8 cellular contexts compared by ENCODE assay signal in the genomic region with DNA sequence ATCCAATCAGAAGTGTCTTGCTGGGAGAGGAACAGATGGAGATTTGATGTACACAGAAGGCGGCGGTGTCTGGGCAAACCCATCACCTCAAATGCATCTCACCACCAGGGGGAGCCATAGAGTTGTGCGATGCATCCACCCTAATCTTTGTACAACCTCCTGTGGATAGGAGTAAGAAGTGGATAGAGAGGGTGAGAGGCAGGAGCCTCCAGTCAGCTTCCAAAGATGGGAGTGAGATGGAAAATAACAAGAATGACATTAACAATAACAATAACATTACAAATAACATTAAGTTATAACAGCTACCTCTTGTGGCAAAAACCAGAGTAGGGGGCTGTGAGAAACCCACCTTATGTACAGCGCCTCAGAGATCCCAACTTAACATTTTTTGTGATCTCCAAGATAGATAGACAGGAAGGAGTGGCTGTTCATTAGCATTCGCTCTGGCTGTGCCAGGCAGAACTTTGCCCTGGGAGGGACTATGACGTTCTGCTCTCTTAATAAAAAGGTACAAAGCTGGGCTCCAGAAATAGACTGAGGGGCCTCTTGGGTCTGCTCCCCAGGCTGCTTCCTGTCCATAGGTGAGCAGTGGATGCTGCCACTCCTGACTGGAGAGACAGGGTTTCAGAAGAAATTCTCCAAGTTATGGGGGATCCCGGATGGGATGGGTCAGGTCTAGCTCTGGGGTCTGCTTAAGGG. TPM values are rescaled to one million over a fixed set of nuclear protein-coding genes. Genes with fewer than 3 reads are reported as not detected.
DNase-seq lines count a peak whose midpoint lies in the region; ATAC-seq and TF ChIP-seq lines count a peak whose summit lies in the region.

No MANE protein-coding gene starts in this region.

- in situ Hi-C loops in gastrocnemius medialis (cut with MboI; ENCODE audit: low sequenced_read_pairs in 4 of 4) = loop anchor here in 3 of 4 donors (10.0 to 25.0 kb wide), 2 partner anchors 189 to 192 kb away; no protein-coding TSS in a partner anchor

- H3K27ac ChIP-seq in gastrocnemius medialis = no peak overlapping the region

- peak; percentile 68 for TF ChIP-seq CTCF in NB4 (IDR thresholded peaks at IDR 0.05; ENCODE audit: low read depth, low read length)
- TF ChIP-seq CTCF in gastrocnemius medialis (IDR thresholded peaks at IDR 0.05 in 4 of 5, conservative IDR thresholded peaks at IDR 0.05 in 1 of 5) = peak in 4 of 5 experiments; percentile 49 to 74 (median 60)

- peak; percentile 24 for DNase-seq in GF-D8 (lab: John Stamatoyannopoulos, UW)
- DNase-seq in NB4 (ENCODE audit: low read depth) = peak; percentile 83
- DNase-seq in T-helper 2 cell = peak; percentile 40 to 79 (median 62)
- peak; percentile 48 for DNase-seq in amniotic epithelial cell (ENCODE audit: low read depth)
- peak; percentile 77 for DNase-seq in hepatic stellate cell (ENCODE audit: low spot score)
- peak in 1 of 2 donors; percentile 27 for DNase-seq in gastrocnemius medialis

- H3K4me3 ChIP-seq in NB4 (ENCODE audit: low read depth, low read length) (no peak overlapping the region), gastrocnemius medialis (no peak overlapping the region)

- peaks cover 0 to 4% (median 0%) of the 10 kb centered on the region in 3 donors for H3K27me3 ChIP-seq in gastrocnemius medialis

- H3K4me1 ChIP-seq in gastrocnemius medialis = no peaks in the 10 kb centered on the region

- no peaks in the 10 kb centered on the region for H3K36me3 ChIP-seq in gastrocnemius medialis

- TF ChIP-seq POLR2A in NB4 (IDR thresholded peaks at IDR 0.05; ENCODE audit: extremely low read depth, insufficient read length) = no peak
- TF ChIP-seq POLR2A in gastrocnemius medialis (IDR thresholded peaks at IDR 0.05) = no peak

- ATAC-seq in gastrocnemius medialis = no peak
- ATAC-seq in HG02970 (IDR thresholded peaks at IDR 0.05; ENCODE audit: low FRiP score, unreplicated experiment) = no peak
- no peak for ATAC-seq in HG03432 (IDR thresholded peaks at IDR 0.05; ENCODE audit: unreplicated experiment)

- no peaks in the 10 kb centered on the region for H3K9me3 ChIP-seq in gastrocnemius medialis

- intact Hi-C loops in gastrocnemius medialis (cut with DNase I; ENCODE audit: low total_unique reads) = loop anchor here (2.0 kb wide), 2 partner anchors 184 to 306 kb away; no protein-coding TSS in a partner anchor

RNA-seq across cellular contexts. Expression of a gene that starts 5.2 kb away (rescaled TPM):
- total RNA-seq in gastrocnemius medialis = not detected

RNA-seq across cellular contexts. Expression of a gene that starts 14.9 kb away (rescaled TPM):
- total RNA-seq in gastrocnemius medialis = under 1 TPM in 1 of 4 donors, not detected in 3; 0.13 TPM

RNA-seq across cellular contexts. Expression of a gene that starts 28.4 kb away (rescaled TPM):
- not detected for total RNA-seq in gastrocnemius medialis

RNA-seq across cellular contexts. Expression of a gene that starts 55.7 kb away (rescaled TPM):
- total RNA-seq in gastrocnemius medialis = 1 to 10 TPM in 1 of 4 donors, under 1 TPM in 2, not detected in 1; 0.87 to 1.3 (median 0.98) TPM

RNA-seq across cellular contexts. Expression of a gene that starts 58.3 kb away (rescaled TPM):
- total RNA-seq in gastrocnemius medialis = under 1 TPM in 2 of 4 donors, not detected in 2; 0.18 to 0.46 TPM
